Comparison of ENCODE assay signal across 21 cellular contexts in the genomic region with DNA sequence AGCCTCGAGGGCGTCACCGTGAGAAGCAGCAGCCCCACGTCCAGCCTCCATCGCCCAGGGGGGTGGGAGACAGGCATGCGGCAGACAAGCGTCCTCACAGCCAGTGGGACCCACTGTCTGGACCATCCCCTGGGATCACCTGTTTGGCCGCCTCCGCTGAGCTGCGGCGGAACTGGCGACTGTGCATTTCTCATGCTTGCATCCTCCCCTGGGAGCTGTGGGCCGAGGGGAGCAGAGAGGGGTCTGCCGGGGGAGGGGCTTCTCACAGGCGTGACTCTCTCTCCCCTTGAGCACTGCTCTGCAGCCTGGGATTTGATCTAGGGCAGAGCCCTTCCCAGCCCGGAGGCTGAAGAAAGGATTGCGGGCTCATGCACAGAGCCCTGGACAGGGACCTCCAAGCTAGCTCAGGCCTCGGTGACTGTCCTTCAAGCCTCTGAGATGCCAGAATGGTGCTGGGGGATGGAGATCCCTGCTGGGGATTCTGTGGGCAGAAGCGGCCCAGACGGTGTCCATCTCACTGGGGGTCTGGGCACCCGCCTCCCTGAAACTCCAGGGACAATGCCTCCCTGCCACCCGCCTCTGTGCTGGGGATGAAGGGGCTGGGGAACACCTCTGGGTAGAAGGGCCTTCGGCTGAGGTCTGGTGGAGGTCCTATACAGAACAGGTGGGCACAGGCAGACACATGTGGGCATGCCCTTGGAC.
"Had no signal": no experiment of that assay in that cellular context is flagged by ENCODE, and none has a peak within 500 bp of the region (broad histone marks: within the 10 kb centered on the region; RNA-seq: fewer than 3 reads in every experiment).

No MANE protein-coding gene starts in this region.

- H3K4me1 ChIP-seq: SJSA1 had no signal

- H3K36me3 ChIP-seq: MG63, SJSA1 had no signal

- H3K27me3 ChIP-seq: MG63, SJSA1 had no signal

- H3K27ac ChIP-seq: SJSA1 had no signal

- H3K9me3 ChIP-seq: MG63, SJSA1 had no signal

- H3K4me3 ChIP-seq: MG63, SJSA1 had no signal

- DNase-seq: activated CD4-positive, alpha-beta memory T cell treated with anti-CD3 and anti-CD28 coated beads, Interleukin-2, amount 10 ng/mL, durations not matched to agents 7 days and 5 days; activated CD4-positive, alpha-beta T cell treated with anti-CD3 and anti-CD28 coated beads, Interleukin-2, amount 50 U/mL, for 1 hour; activated CD4-positive, CD25-positive, alpha-beta regulatory T cell; activated gamma-delta T cell; activated naive CD4-positive, alpha-beta T cell treated with anti-CD3 and anti-CD28 coated beads for 36 hours; activated T-cell treated with anti-CD3 and anti-CD28 coated beads for 4 hours; activated T-cell treated with anti-CD3 and anti-CD28 coated beads, Interleukin-2, amount 50 U/mL, for 48 hours; amygdala; MG63; MV-4-11; NCI-H1092 treated with DMSO at 0.1 percent for 48 hours; NCI-H1417 treated with DMSO at 0.1 percent for 48 hours; NCI-H1694; NCI-H2081; NCI-H510A treated with DMSO at 0.1 percent for 48 hours; PC-3; SHP77; T-helper 17 cell; T1000 had no signal

- ATAC-seq: activated T-helper 17 cell treated with anti-CD3 and anti-CD28 coated beads, Interleukin-2, amount 50 U/mL, for 72 hours; PC-3; T-helper 17 cell had no signal
